8 cellular contexts compared by ENCODE assay signal in the genomic region with DNA sequence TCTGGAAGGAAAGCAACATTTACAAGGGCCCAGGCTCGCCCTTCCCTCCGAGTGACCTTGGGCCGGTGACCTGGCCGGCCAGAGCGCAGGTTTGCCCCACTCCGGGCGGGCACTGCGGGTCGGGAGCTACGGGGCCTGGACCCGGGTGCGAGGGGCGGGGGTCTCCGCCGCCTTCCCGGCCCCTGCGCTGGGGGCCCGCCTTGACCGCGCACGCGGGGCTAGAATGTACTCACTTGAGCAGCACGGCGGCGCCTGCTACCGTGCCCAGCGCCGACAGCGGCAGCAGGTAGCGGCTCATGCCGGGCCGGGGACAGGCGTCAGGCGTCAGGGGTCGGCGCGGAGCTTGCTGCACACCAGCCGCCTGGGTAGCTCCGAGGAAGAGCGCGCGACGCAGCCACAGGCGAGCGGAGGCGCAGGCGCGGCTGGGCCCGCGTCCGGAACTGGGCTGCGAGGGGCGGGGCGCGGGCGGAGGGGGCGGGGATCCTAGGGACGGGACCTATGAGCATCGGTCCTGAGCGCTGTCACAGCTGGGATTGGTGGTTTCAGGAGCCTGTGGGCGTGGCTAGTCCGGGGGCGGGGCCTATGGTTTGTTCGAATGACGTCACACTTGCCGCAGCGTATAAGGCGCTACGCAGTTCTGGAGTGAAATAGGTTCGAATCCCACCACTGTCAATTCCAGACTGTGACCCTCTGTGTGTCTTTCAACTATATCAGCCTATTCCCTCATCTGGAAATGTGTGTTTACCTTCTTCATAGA. TPM values are rescaled to one million over a fixed set of nuclear protein-coding genes. Genes with fewer than 3 reads are reported as not detected.
DNase-seq lines count a peak whose midpoint lies in the region; ATAC-seq and TF ChIP-seq lines count a peak whose summit lies in the region.

A gene with protein sequence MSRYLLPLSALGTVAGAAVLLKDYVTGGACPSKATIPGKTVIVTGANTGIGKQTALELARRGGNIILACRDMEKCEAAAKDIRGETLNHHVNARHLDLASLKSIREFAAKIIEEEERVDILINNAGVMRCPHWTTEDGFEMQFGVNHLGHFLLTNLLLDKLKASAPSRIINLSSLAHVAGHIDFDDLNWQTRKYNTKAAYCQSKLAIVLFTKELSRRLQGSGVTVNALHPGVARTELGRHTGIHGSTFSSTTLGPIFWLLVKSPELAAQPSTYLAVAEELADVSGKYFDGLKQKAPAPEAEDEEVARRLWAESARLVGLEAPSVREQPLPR (minus strand): TSS at position 414 of the 757 bp plus-strand sequence. CDS start 116 bp downstream, at position 298.

- WGBS in liver = 2% methylated on average over 70 of the region's 70 CpGs

- no peak for TF ChIP-seq CTCF in liver (IDR thresholded peaks at IDR 0.05; ENCODE audit: low read depth, low read length, missing input control)

- no peak for TF ChIP-seq RAD21 in liver (IDR thresholded peaks at IDR 0.05)

- peaks cover 23% of the 10 kb centered on the region for H3K4me1 ChIP-seq in BLaER1
- peaks cover 0 to 7% (median 2%) of the 10 kb centered on the region in 4 donors for H3K4me1 ChIP-seq in liver (ENCODE audit: control insufficient read depth in 4 of 4, insufficient read depth in 4 of 4, low read length in 3 of 4)

- 0 out of 2 replicates have a peak, but pooled peaks cover 5% of the 10 kb centered on the region for H4K20me1 ChIP-seq in BLaER1

- H3K4me3 ChIP-seq in BLaER1 (peak within 1 kb of the TSS; percentile 96), liver (ENCODE audit: low read depth in 1 of 3, low read length in 3 of 3) (peak within 1 kb of the TSS; percentile 77 to 80 (median 78))

- H3K36me3 ChIP-seq in BLaER1 (peaks cover 22% of the 10 kb centered on the region), liver (ENCODE audit: control insufficient read depth in 4 of 4, insufficient read depth in 3 of 4, low read depth in 1 of 4, low read length in 3 of 4) (peaks cover 0 to 5% (median 4%) of the 10 kb centered on the region in 4 donors)

- H3K9me3 ChIP-seq in BLaER1 = no peaks in the 10 kb centered on the region
- no peaks in the 10 kb centered on the region for H3K9me3 ChIP-seq in liver (ENCODE audit: control insufficient read depth in 4 of 4, low read length in 3 of 4)

- peak; percentile 98 for DNase-seq in NCI-H82 (lab: John Stamatoyannopoulos, UW)
- peak; percentile 98 for DNase-seq in activated CD4-positive, alpha-beta T cell treated with anti-CD3 and anti-CD28 coated beads, Interleukin-2, amount 50 U/mL, for 24 hours (ENCODE audit: low read depth in 1 of 2, low spot score in 1 of 2)
- DNase-seq in dermis blood vessel endothelial cell = peak; percentile 98
- peak; percentile 99 to 100 for DNase-seq in stimulated activated CD4-positive, alpha-beta T cell treated with anti-CD3 and anti-CD28 coated beads, Interleukin-2, amount 100 ng/mL, for 48 hours

- peak; percentile 70 for ATAC-seq in GM19372 (IDR thresholded peaks at IDR 0.05; ENCODE audit: low read depth, unreplicated experiment)
- peak; percentile 67 for ATAC-seq in HG03565 (IDR thresholded peaks at IDR 0.05; ENCODE audit: unreplicated experiment)

- peak within 1 kb of the TSS; percentile 97 for H3K4me2 ChIP-seq in BLaER1

- H3K27ac ChIP-seq in BLaER1 (peak within 1 kb of the TSS; percentile 87), liver (ENCODE audit: low read depth in 1 of 2, low read length in 2 of 2) (peak within 1 kb of the TSS; percentile 28 to 67)

- peak within 1 kb of the TSS; percentile 94 for H3K9ac ChIP-seq in BLaER1
- peak within 1 kb of the TSS in 1 of 2 donors; percentile 7 for H3K9ac ChIP-seq in liver (ENCODE audit: low read depth in 1 of 2, low read length in 2 of 2)

- H3K27me3 ChIP-seq in BLaER1 (peaks cover 26% of the 10 kb centered on the region), liver (ENCODE audit: control insufficient read depth in 4 of 4, insufficient read depth in 4 of 4, low read length in 3 of 4) (peaks cover 0 to 2% (median 0%) of the 10 kb centered on the region in 4 donors)

TF ChIP-seq in liver, 16 proteins besides CTCF, POLR2A, EP300 and RAD21:
- peak in 1 of 2 donors; percentile 50 for TF ChIP-seq GABPA (IDR thresholded peaks at IDR 0.05 in 1 of 2, conservative IDR thresholded peaks at IDR 0.05 in 1 of 2)
- TF ChIP-seq HNF4G (IDR thresholded peaks at IDR 0.05) = no peak
- no peak for TF ChIP-seq FOXA1 (IDR thresholded peaks at IDR 0.05)
- TF ChIP-seq SP1 (IDR thresholded peaks at IDR 0.05) = peak; percentile 52

RNA-seq across cellular contexts. Expression of the gene that starts here (rescaled TPM):
- 18.4 and 20.8 TPM in 2 replicates for total RNA-seq in dermis blood vessel endothelial cell
- total RNA-seq in liver = 10 to 100 TPM in 1 of 2 donors, 1 to 10 TPM in 1; 8.9 to 11.7 TPM
- polyA plus RNA-seq in liver = 10 to 100 TPM in 1 of 2 donors, 1 to 10 TPM in 1; 9.0 to 10.1 TPM

Comparison
In these comparisons a context has a peak if more than half of its experiments do, and no peak if none do; other contexts are left out.
1. Peak in every context shown above with its lines: DNase-seq, ATAC-seq, H3K4me3 ChIP-seq and H3K27ac ChIP-seq.